Comparison of ENCODE assay signal across 1 cellular context in genomic region chr11:13338437-13339069, GRCh38.
TF ChIP-seq lines count a peak whose summit lies in the region.

No MANE protein-coding gene starts in this region.

TF ChIP-seq in K562, 482 proteins besides CTCF, POLR2A, EP300 and RAD21 (continued from another document and continues in another):
- no peak for TF ChIP-seq ZNF347 (CRISPR knock-in tag; IDR thresholded peaks at IDR 0.05; ENCODE audit: low read depth)
- TF ChIP-seq ZNF644 (tag; IDR thresholded peaks at IDR 0.05; ENCODE audit: low read depth) = no peak
- no peak for TF ChIP-seq TRIM24 (IDR thresholded peaks at IDR 0.05)
- no peak for TF ChIP-seq NFRKB (IDR thresholded peaks at IDR 0.05; ENCODE audit: low read depth)
- TF ChIP-seq KHSRP (IDR thresholded peaks at IDR 0.05) = no peak
- no peak for TF ChIP-seq MAZ (CRISPR knock-in tag; conservative IDR thresholded peaks at IDR 0.05 in 1 of 2, IDR thresholded peaks at IDR 0.05 in 1 of 2)
- TF ChIP-seq SMARCA5 (IDR thresholded peaks at IDR 0.05) = peak; percentile 74; the same call in 1 of the 2 replicates
- TF ChIP-seq PRDM10 (IDR thresholded peaks at IDR 0.05; ENCODE audit: partially characterized antibody) = peak; percentile 55
- no peak for TF ChIP-seq HEY1 (CRISPR knock-in tag; IDR thresholded peaks at IDR 0.05; ENCODE audit: borderline replicate concordance)
- 0 out of 2 replicates have a peak, but pooled peaks have one; percentile 16 for TF ChIP-seq DPF2 (IDR thresholded peaks at IDR 0.05)
- peak; percentile 82 for TF ChIP-seq ZFP36 (IDR thresholded peaks at IDR 0.05; ENCODE audit: low read depth, low read length, partially characterized antibody)
- peak; percentile 60; the same call in 1 of the 2 replicates for TF ChIP-seq ATF7 (IDR thresholded peaks at IDR 0.05)
- no peak for TF ChIP-seq ZNF444 (CRISPR knock-in tag; IDR thresholded peaks at IDR 0.05)
- TF ChIP-seq RBM39 (optimal IDR thresholded peaks at IDR 0.05; ENCODE audit: low read depth, low read length) = no peak
- no peak for TF ChIP-seq NCOA6 (IDR thresholded peaks at IDR 0.05)
- TF ChIP-seq TRIM28 (IDR thresholded peaks at IDR 0.05) = no peak
- peak; percentile 45 to 66; a peak in 3 of 4 replicates for TF ChIP-seq NRF1 (conservative IDR thresholded peaks at IDR 0.05 in 1 of 2, IDR thresholded peaks at IDR 0.05 in 1 of 2)
- no peak for TF ChIP-seq ZNF354B (CRISPR knock-in tag; IDR thresholded peaks at IDR 0.05)
- TF ChIP-seq ZNF282 (CRISPR knock-in tag; IDR thresholded peaks at IDR 0.05) = no peak
- no peak for TF ChIP-seq ZBTB26 (CRISPR knock-in tag; IDR thresholded peaks at IDR 0.05)
- TF ChIP-seq BCLAF1 (IDR thresholded peaks at IDR 0.05; ENCODE audit: borderline replicate concordance in 1 of 2, control insufficient read depth in 1 of 2, low read depth in 2 of 2, low read length in 1 of 2) = no peak
- TF ChIP-seq MYC (IDR thresholded peaks at IDR 0.05; ENCODE audit: low read depth, low read length) = no peak
- no peak for TF ChIP-seq MYC (CRISPR knock-in tag; IDR thresholded peaks at IDR 0.05; ENCODE audit: borderline replicate concordance, low read depth)
- TF ChIP-seq LEF1 (IDR thresholded peaks at IDR 0.05) = no peak
- peak; percentile 35; the same call in 1 of the 2 replicates for TF ChIP-seq BACH1 (tag; IDR thresholded peaks at IDR 0.05)
- TF ChIP-seq SAP30 (IDR thresholded peaks at IDR 0.05; ENCODE audit: borderline replicate concordance, insufficient read depth, low read depth, low read length, poor library complexity, severe bottlenecking) = no peak
- TF ChIP-seq COPS2 (conservative IDR thresholded peaks at IDR 0.05) = no peak
- no peak for TF ChIP-seq HDAC6 (IDR thresholded peaks at IDR 0.05; ENCODE audit: low read depth, low read length)
- no peak for TF ChIP-seq NONO (IDR thresholded peaks at IDR 0.05; ENCODE audit: low read depth in 2 of 2, low read length in 1 of 2)
- TF ChIP-seq ZBTB33 (CRISPR knock-in tag; IDR thresholded peaks at IDR 0.05) = no peak
- TF ChIP-seq RBM14 (IDR thresholded peaks at IDR 0.05; ENCODE audit: borderline replicate concordance, insufficient read depth, low read depth, low read length) = no peak
- TF ChIP-seq GATAD2B (IDR thresholded peaks at IDR 0.05; ENCODE audit: borderline replicate concordance) = no peak
- TF ChIP-seq HDAC8 (tag; IDR thresholded peaks at IDR 0.05) = no peak
- no peak for TF ChIP-seq ZNF398 (CRISPR knock-in tag; IDR thresholded peaks at IDR 0.05)
- peak; percentile 61; the same call in 1 of the 2 replicates for TF ChIP-seq HMBOX1 (IDR thresholded peaks at IDR 0.05)
- TF ChIP-seq PREB (CRISPR knock-in tag; IDR thresholded peaks at IDR 0.05) = no peak
- TF ChIP-seq ZSCAN29 (IDR thresholded peaks at IDR 0.05) = no peak
- TF ChIP-seq ZNF707 (CRISPR knock-in tag; conservative IDR thresholded peaks at IDR 0.05) = no peak
